8 cellular contexts compared by ENCODE assay signal in genomic region chr6:170305772-170306323, GRCh38. TPM values are rescaled to one million over a fixed set of nuclear protein-coding genes. Genes with fewer than 3 reads are reported as not detected.
DNase-seq lines count a peak whose midpoint lies in the region; ATAC-seq and TF ChIP-seq lines count a peak whose summit lies in the region.

No MANE protein-coding gene starts in this region.

- DNase-seq in DMS53 (lab: John Stamatoyannopoulos, UW) (peak; percentile 54), DMS53 treated with DMSO at 0.1 percent for 48 hours (lab: John Stamatoyannopoulos, UW; ENCODE audit: unreplicated experiment) (no peak), RPMI8226 (peak; percentile 7), fibroblast of lung (ENCODE audit: low read depth in 2 of 2) (no peak), retinal pigment epithelial cell (ENCODE audit: low read depth) (no peak), AG08396 (ENCODE audit: low spot score) (no peak)

- peaks cover 40% of the 10 kb centered on the region for H3K79me2 ChIP-seq in fibroblast of lung (ENCODE audit: control insufficient read depth, insufficient read depth, low read length)

- H3K4me3 ChIP-seq in fibroblast of lung (replicated peaks in 1 of 4; ENCODE audit: control extremely low read depth in 1 of 4, insufficient read depth in 1 of 4, low read depth in 3 of 4, low read length in 4 of 4) (peak overlapping the region; percentile 61 to 100 (median 95)), retinal pigment epithelial cell (ENCODE audit: low read length) (peak overlapping the region; percentile 91)

- H3K9ac ChIP-seq in fibroblast of lung (ENCODE audit: insufficient read depth, low read length): peak overlapping the region; percentile 99

- H3K9me3 ChIP-seq in fibroblast of lung (ENCODE audit: control insufficient read depth, insufficient read depth, low read depth, low read length): no peaks in the 10 kb centered on the region

- ATAC-seq in HG02623 (IDR thresholded peaks at IDR 0.05; ENCODE audit: unreplicated experiment) (no peak), GM18861 (IDR thresholded peaks at IDR 0.05; ENCODE audit: unreplicated experiment) (no peak)

- H2AFZ ChIP-seq in fibroblast of lung (ENCODE audit: low read length): peak overlapping the region; percentile 86

- H4K20me1 ChIP-seq in fibroblast of lung (ENCODE audit: control insufficient read depth, extremely low read depth, insufficient read depth, low read length): no peaks in the 10 kb centered on the region

- no peaks in the 10 kb centered on the region for H3K36me3 ChIP-seq in fibroblast of lung (ENCODE audit: control insufficient read depth, insufficient read depth, low read length)

- TF ChIP-seq CTCF in fibroblast of lung (conservative IDR thresholded peaks at IDR 0.05 in 1 of 2, IDR thresholded peaks at IDR 0.05 in 1 of 2; ENCODE audit: low read depth in 1 of 2, low read length in 2 of 2) (no peak), retinal pigment epithelial cell (conservative IDR thresholded peaks at IDR 0.05; ENCODE audit: low read depth, low read length) (no peak)

- H3K4me1 ChIP-seq in fibroblast of lung (ENCODE audit: control insufficient read depth, extremely low read depth, insufficient read depth, low read length): peaks cover 11% of the 10 kb centered on the region

- H3K4me2 ChIP-seq in fibroblast of lung (ENCODE audit: extremely low read depth, insufficient read depth, low read length): peak overlapping the region; percentile 98

- H3K27ac ChIP-seq in fibroblast of lung (ENCODE audit: insufficient read depth, low read length): peak overlapping the region; percentile 99

- H3K27me3 ChIP-seq in fibroblast of lung (ENCODE audit: control insufficient read depth, insufficient read depth, low read length): no peaks in the 10 kb centered on the region

RNA-seq across cellular contexts. Expression of gene FAM120B, which starts 0.7 kb away (rescaled TPM):
- 15.2 and 19.3 TPM in 2 replicates for total RNA-seq in fibroblast of lung
- polyA plus RNA-seq in fibroblast of lung: 14.4 and 14.8 TPM in 2 replicates
- 17.5 and 18.3 TPM in 2 replicates for polyA plus RNA-seq in fibroblast of lung (2012)
- 53.1 and 54.6 TPM in 2 replicates for polyA minus RNA-seq in fibroblast of lung (ENCODE audit: low replicate concordance)

RNA-seq across cellular contexts. Expression of gene DLL1, which starts 15.0 kb away (rescaled TPM):
- total RNA-seq in fibroblast of lung: 5.6 and 12.4 TPM in 2 replicates
- polyA plus RNA-seq in fibroblast of lung: 0.38 and 0.69 TPM in 2 replicates
- polyA plus RNA-seq in fibroblast of lung (2012): 0.65 and 1.4 TPM in 2 replicates
- 0.74 and 2.9 TPM in 2 replicates for polyA minus RNA-seq in fibroblast of lung (ENCODE audit: low replicate concordance)

Comparison
In these comparisons a context has a peak if more than half of its experiments do, and no peak if none do; other contexts are left out.
1. DNase-seq: peak in DMS53 (single experiment) and RPMI8226 (single experiment); none in DMS53 treated with DMSO at 0.1 percent for 48 hours (single experiment), fibroblast of lung (0 of 2), retinal pigment epithelial cell (single experiment) and AG08396 (single experiment).